ENCODE assay signal across 9 cellular contexts in the genomic region with DNA sequence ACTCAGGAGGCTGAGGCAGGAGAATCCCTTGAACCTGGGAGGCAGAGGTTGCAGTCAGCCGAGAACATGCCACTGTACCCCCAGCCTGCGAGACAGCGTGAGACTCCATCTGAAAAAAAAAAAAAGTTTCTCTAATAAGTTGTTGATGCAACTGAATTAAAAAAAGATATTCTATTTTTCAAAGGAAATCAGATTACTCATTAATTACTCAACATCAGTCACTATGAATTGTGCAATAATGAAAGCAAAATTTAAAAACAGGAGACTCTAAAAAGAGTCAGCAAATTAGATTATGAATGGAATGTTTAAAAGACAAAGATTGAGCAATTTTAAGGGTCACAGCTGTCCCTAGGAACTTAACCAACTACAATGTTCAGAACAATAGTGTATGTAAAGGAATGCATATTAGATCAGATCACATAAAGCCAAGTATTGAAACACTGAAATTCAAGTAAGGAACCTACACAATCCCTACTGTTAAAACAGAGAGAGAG.
DNase-seq lines count a peak whose midpoint lies in the region; ATAC-seq, FAIRE-seq and TF ChIP-seq lines count a peak whose summit lies in the region.
"Had no signal": no experiment of that assay in that cellular context is flagged by ENCODE, and none has a peak within 500 bp of the region (broad histone marks: within the 10 kb centered on the region; RNA-seq: fewer than 3 reads in every experiment).

No MANE protein-coding gene starts in this region.

- no peaks in the 10 kb centered on the region for H3K36me3 ChIP-seq in bronchial epithelial cell (ENCODE audit: control insufficient read depth, insufficient read depth, low read length)
- H3K36me3 ChIP-seq in iPS-20b (ENCODE audit: insufficient read depth, low read depth, low read length): no peaks in the 10 kb centered on the region
- no peaks in the 10 kb centered on the region for H3K36me3 ChIP-seq in CD8-positive, alpha-beta memory T cell (ENCODE audit: insufficient read depth, low read length)
- H3K36me3 ChIP-seq in tibial nerve: no peaks in the 10 kb centered on the region

- FAIRE-seq in bronchial epithelial cell (lab: Jason Lieb, UNC): no peak

- no peak for TF ChIP-seq CTCF in bronchial epithelial cell (IDR thresholded peaks at IDR 0.05; ENCODE audit: insufficient read depth, low read length, severe bottlenecking)
- TF ChIP-seq CTCF in tibial nerve (IDR thresholded peaks at IDR 0.05): no peak

- H3K9ac ChIP-seq in iPS-20b (ENCODE audit: low read depth, low read length): no peak overlapping the region

- H3K4me1 ChIP-seq in iPS-20b (ENCODE audit: insufficient read depth, low read length) (peaks cover 10% of the 10 kb centered on the region; the same call in 1 of the 2 replicates), tibial nerve (peaks cover 0 to 27% (median 8%) of the 10 kb centered on the region in 4 donors)
- no peaks in the 10 kb centered on the region for H3K4me1 ChIP-seq in CD8-positive, alpha-beta memory T cell (ENCODE audit: insufficient read depth, low read length)

- H3K4me3 Mint-ChIP-seq in CD8-positive, alpha-beta memory T cell: no peak overlapping the region

- H3K9me3 ChIP-seq in iPS-20b (ENCODE audit: insufficient read depth, low read depth, low read length): no peaks in the 10 kb centered on the region
- H3K9me3 ChIP-seq in CD8-positive, alpha-beta memory T cell (ENCODE audit: low read length): no peaks in the 10 kb centered on the region
- H3K9me3 ChIP-seq in tibial nerve: no peaks in the 10 kb centered on the region

- 26 to 36% methylated on average over 3 of the region's 3 CpGs for WGBS in tibial nerve, 2 donors

- peak; percentile 33 for DNase-seq in AG08395 (ENCODE audit: low spot score)
- DNase-seq in LHCN-M2 (ENCODE audit: low read depth): peak; percentile 92
- DNase-seq in bronchial epithelial cell (ENCODE audit: low read depth): peak; percentile 95
- DNase-seq in CD8-positive, alpha-beta memory T cell: no peak
- DNase-seq in stimulated activated CD4-positive, alpha-beta T cell treated with anti-CD3 and anti-CD28 coated beads, Interleukin-2, amount 100 ng/mL, for 24 hours: no peak
- no peak for DNase-seq in tibial nerve (ENCODE audit: low spot score in 2 of 2)
- DNase-seq: NCI-H1417 treated with DMSO at 0.1 percent for 48 hours had no signal

- peak in 1 of 2 donors; percentile 59 for TF ChIP-seq EP300 in tibial nerve (IDR thresholded peaks at IDR 0.05)

- H3K27me3 ChIP-seq in bronchial epithelial cell (ENCODE audit: control insufficient read depth, insufficient read depth, low read length) (no peaks in the 10 kb centered on the region), iPS-20b (ENCODE audit: insufficient read depth, low read length) (no peaks in the 10 kb centered on the region), tibial nerve (no peaks in the 10 kb centered on the region)
- H3K27me3 ChIP-seq in CD8-positive, alpha-beta memory T cell (ENCODE audit: insufficient read depth, low read length, poor library complexity, severe bottlenecking): no peaks in the 10 kb centered on the region

- H3K9me3 Mint-ChIP-seq in CD8-positive, alpha-beta memory T cell: no peaks in the 10 kb centered on the region

- CTCF ChIA-PET in CD8-positive, alpha-beta memory T cell (lab: Charles Lee): no interaction called here

- H3K4me3 ChIP-seq in bronchial epithelial cell (ENCODE audit: low read depth, low read length): no peak overlapping the region
- H3K4me3 ChIP-seq in iPS-20b (ENCODE audit: low read length): no peak overlapping the region
- H3K4me3 ChIP-seq in CD8-positive, alpha-beta memory T cell (ENCODE audit: low read length): no peak overlapping the region
- H3K4me3 ChIP-seq in tibial nerve: no peak overlapping the region

- TF ChIP-seq POLR2A in tibial nerve (IDR thresholded peaks at IDR 0.05): no peak

- POLR2A ChIA-PET in CD8-positive, alpha-beta memory T cell (lab: Charles Lee): no interaction called here

- peaks cover 0 to 3% of the 10 kb centered on the region in 2 donors for H3K27me3 Mint-ChIP-seq in CD8-positive, alpha-beta memory T cell

- ATAC-seq in HG02884 (IDR thresholded peaks at IDR 0.05; ENCODE audit: unreplicated experiment): no peak

- no peak overlapping the region for H3K27ac Mint-ChIP-seq in CD8-positive, alpha-beta memory T cell

- H3K27ac ChIP-seq in iPS-20b (ENCODE audit: low read length): peak overlapping the region; percentile 2
- H3K27ac ChIP-seq in CD8-positive, alpha-beta memory T cell (ENCODE audit: low read depth, low read length): no peak overlapping the region
- H3K27ac ChIP-seq in tibial nerve: peak overlapping the region in 2 of 4 donors; percentile 65 to 81

- no peaks in the 10 kb centered on the region for H3K4me1 Mint-ChIP-seq in CD8-positive, alpha-beta memory T cell

- peaks cover 0 to 4% (median 0%) of the 10 kb centered on the region in 3 donors for H3K36me3 Mint-ChIP-seq in CD8-positive, alpha-beta memory T cell

Comparison
In these comparisons a context has a peak if more than half of its experiments do, and no peak if none do; other contexts are left out.
1. DNase-seq: peak in AG08395 (single experiment), LHCN-M2 (single experiment) and bronchial epithelial cell (single experiment); none in CD8-positive, alpha-beta memory T cell (0 of 5), stimulated activated CD4-positive, alpha-beta T cell treated with anti-CD3 and anti-CD28 coated beads, Interleukin-2, amount 100 ng/mL, for 24 hours (0 of 2) and tibial nerve (0 of 2).